In the genomic region with DNA sequence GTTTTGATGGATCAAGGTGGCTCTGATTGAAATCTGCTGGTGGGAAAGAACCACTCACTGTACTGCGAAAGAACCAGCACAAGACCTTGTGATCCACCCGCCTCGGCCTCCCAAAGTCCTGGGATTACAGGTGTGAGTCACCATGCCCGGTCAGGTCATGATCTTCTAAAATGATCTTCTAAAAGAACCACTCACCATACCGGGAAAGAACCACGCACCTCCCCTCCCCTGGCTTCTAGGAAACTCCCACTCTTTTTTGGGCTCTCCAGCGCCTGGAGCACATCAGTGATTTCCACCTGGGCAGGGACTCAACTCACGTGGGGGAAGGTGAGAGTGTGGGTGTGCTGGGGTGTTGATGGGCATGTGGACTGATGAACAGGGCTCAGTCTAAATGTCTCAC, we compare ENCODE assay signal across 36 cellular contexts. TPM values are rescaled to one million over a fixed set of nuclear protein-coding genes. Genes with fewer than 3 reads are reported as not detected.
A peak's percentile ranks its signal among the peaks of the same experiment; 100 is the strongest.
DNase-seq lines count a peak whose midpoint lies in the region; ATAC-seq and TF ChIP-seq lines count a peak whose summit lies in the region.
"Had no signal": no experiment of that assay in that cellular context is flagged by ENCODE, and none has a peak within 500 bp of the region (broad histone marks: within the 10 kb centered on the region; RNA-seq: fewer than 3 reads in every experiment).

No MANE protein-coding gene starts in this region.

- H3K27ac ChIP-seq in HL-60 (replicated peaks): peak overlapping the region; percentile 89
- H3K27ac ChIP-seq: cardiac muscle cell, gastroesophageal sphincter, GM23248, hepatocyte, prostate gland, right lobe of liver, thyroid gland had no signal

- no peak overlapping the region for H3K27ac Mint-ChIP-seq in activated naive CD8-positive, alpha-beta T cell treated with anti-CD3 and anti-CD28 coated beads for 36 hours
- H3K27ac Mint-ChIP-seq in stimulated activated memory B cell treated with anti-CD40 and anti-IgM and Interleukin-4, amounts not matched to agents 10 μg/mL and 1 μg/mL and 100 μg/mL, for 72 hours: peak overlapping the region; percentile 35
- H3K27ac Mint-ChIP-seq: activated naive CD4-positive, alpha-beta T cell treated with anti-CD3 and anti-CD28 coated beads, Interleukin-2, amount 50 U/mL, for 72 hours; activated T-helper 2 cell treated with anti-CD3 and anti-CD28 coated beads, Interferon-gamma antibody, Interleukin-2, Interleukin-4, amounts not matched to agents 10 μg/mL and 5 μg/mL and 100 μg/mL, durations not matched to agents 14 hours and 24 hours and 36 hours; HFFc6 had no signal

- H3K36me3 Mint-ChIP-seq in activated naive CD8-positive, alpha-beta T cell treated with anti-CD3 and anti-CD28 coated beads for 36 hours: no peaks in the 10 kb centered on the region
- no peaks in the 10 kb centered on the region for H3K36me3 Mint-ChIP-seq in stimulated activated memory B cell treated with anti-CD40 and anti-IgM and Interleukin-4, amounts not matched to agents 10 μg/mL and 1 μg/mL and 100 μg/mL, for 72 hours
- H3K36me3 Mint-ChIP-seq: naive thymus-derived CD8-positive, alpha-beta T cell had no signal

- H3K27me3 Mint-ChIP-seq in activated naive CD8-positive, alpha-beta T cell treated with anti-CD3 and anti-CD28 coated beads for 36 hours: peaks cover 4% of the 10 kb centered on the region
- no peaks in the 10 kb centered on the region for H3K27me3 Mint-ChIP-seq in stimulated activated memory B cell treated with anti-CD40 and anti-IgM and Interleukin-4, amounts not matched to agents 10 μg/mL and 1 μg/mL and 100 μg/mL, for 72 hours
- H3K27me3 Mint-ChIP-seq: IgD-negative memory B cell had no signal

- H3K4me3 ChIP-seq in HL-60 (replicated peaks; ENCODE audit: insufficient read depth, low read length): no peak overlapping the region
- H3K4me3 ChIP-seq: cardiac muscle cell, gastroesophageal sphincter, GM23248, hepatocyte, lung, MG63, prostate gland, right lobe of liver, spleen, thyroid gland had no signal

- no peaks in the 10 kb centered on the region for H3K9me3 Mint-ChIP-seq in activated naive CD8-positive, alpha-beta T cell treated with anti-CD3 and anti-CD28 coated beads for 36 hours
- no peaks in the 10 kb centered on the region for H3K9me3 Mint-ChIP-seq in stimulated activated memory B cell treated with anti-CD40 and anti-IgM and Interleukin-4, amounts not matched to agents 10 μg/mL and 1 μg/mL and 100 μg/mL, for 72 hours
- H3K9me3 Mint-ChIP-seq: activated naive CD4-positive, alpha-beta T cell treated with anti-CD3 and anti-CD28 coated beads, Interleukin-2, amount 50 U/mL, for 72 hours; activated T-helper 2 cell treated with anti-CD3 and anti-CD28 coated beads, Interferon-gamma antibody, Interleukin-2, Interleukin-4, amounts not matched to agents 10 μg/mL and 5 μg/mL and 100 μg/mL, durations not matched to agents 14 hours and 24 hours and 36 hours; HFFc6; IgD-negative memory B cell; naive thymus-derived CD8-positive, alpha-beta T cell had no signal

- peak; percentile 9 for DNase-seq in activated naive CD4-positive, alpha-beta T cell treated with Interleukin-2 at 50 U/mL for 16 hours
- DNase-seq in activated naive CD4-positive, alpha-beta T cell treated with anti-CD3 and anti-CD28 coated beads, Interleukin-2, amount 50 U/mL, for 16 hours: no peak
- DNase-seq in HL-60 (ENCODE audit: low read depth in 1 of 2, low spot score in 1 of 2) (no peak), LoVo (ENCODE audit: low spot score) (no peak), NCI-H2171 treated with DMSO at 0.1 percent for 48 hours (lab: John Stamatoyannopoulos, UW) (no peak)
- DNase-seq in activated naive CD8-positive, alpha-beta T cell treated with anti-CD3 and anti-CD28 coated beads for 36 hours: peak; percentile 35
- DNase-seq: ACHN; activated CD8-positive, alpha-beta memory T cell treated with anti-CD3 and anti-CD28 coated beads, Interleukin-2, amount 50 U/mL, for 48 hours; aorta; BE2C; effector CD4-positive, alpha-beta T cell; GM23248; HFFc6; MG63; naive thymus-derived CD8-positive, alpha-beta T cell; NCI-H1105 treated with DMSO at 0.1 percent for 48 hours; NCI-H187 treated with DMSO at 0.1 percent for 48 hours; NCI-H2171; NCI-H524; nucleus accumbens; PC-3; right lobe of liver; spleen; thyroid gland had no signal

- H3K27me3 ChIP-seq in HL-60 (ENCODE audit: insufficient read depth, poor library complexity, severe bottlenecking): no peaks in the 10 kb centered on the region
- H3K27me3 ChIP-seq: BE2C, cardiac muscle cell, gastroesophageal sphincter, hepatocyte, MG63, right lobe of liver, spleen, thyroid gland had no signal

- H3K4me1 Mint-ChIP-seq in activated naive CD8-positive, alpha-beta T cell treated with anti-CD3 and anti-CD28 coated beads for 36 hours: peaks cover 32% of the 10 kb centered on the region
- H3K4me1 Mint-ChIP-seq in stimulated activated memory B cell treated with anti-CD40 and anti-IgM and Interleukin-4, amounts not matched to agents 10 μg/mL and 1 μg/mL and 100 μg/mL, for 72 hours: peaks cover 47% of the 10 kb centered on the region

- H3K4me3 Mint-ChIP-seq in activated naive CD8-positive, alpha-beta T cell treated with anti-CD3 and anti-CD28 coated beads for 36 hours: no peak overlapping the region
- no peak overlapping the region for H3K4me3 Mint-ChIP-seq in stimulated activated memory B cell treated with anti-CD40 and anti-IgM and Interleukin-4, amounts not matched to agents 10 μg/mL and 1 μg/mL and 100 μg/mL, for 72 hours
- H3K4me3 Mint-ChIP-seq: HFFc6 had no signal

- no peak for ATAC-seq in stimulated activated memory B cell treated with anti-CD40 and anti-IgM and Interleukin-4, amounts not matched to agents 10 μg/mL and 1 μg/mL and 100 μg/mL, for 72 hours
- ATAC-seq: gastroesophageal sphincter; naive thymus-derived CD8-positive, alpha-beta T cell; PC-3; Right ventricle myocardium inferior had no signal

- TF ChIP-seq CTCF in HL-60 (IDR thresholded peaks at IDR 0.05; ENCODE audit: insufficient read depth, low read length): no peak

RNA-seq across cellular contexts. Expression of a gene that starts 7.9 kb away (rescaled TPM):
- total RNA-seq in activated naive CD8-positive, alpha-beta T cell treated with anti-CD3 and anti-CD28 coated beads for 36 hours: not detected
- total RNA-seq: activated naive CD4-positive, alpha-beta T cell treated with anti-CD3 and anti-CD28 coated beads, Interleukin-2, amount 50 U/mL, for 72 hours; activated T-helper 2 cell treated with anti-CD3 and anti-CD28 coated beads, Interferon-gamma antibody, Interleukin-2, Interleukin-4, amounts not matched to agents 10 μg/mL and 5 μg/mL and 100 μg/mL, durations not matched to agents 14 hours and 24 hours and 36 hours; naive thymus-derived CD8-positive, alpha-beta T cell; PC-3; T-helper 2 cell treated with Interferon-gamma antibody and Interleukin-4, amounts not matched to agents 100 ng/mL and 5 ng/mL, for 36 hours had no signal

RNA-seq across cellular contexts. Expression of a gene that starts 12.6 kb away (rescaled TPM):
- total RNA-seq in activated naive CD8-positive, alpha-beta T cell treated with anti-CD3 and anti-CD28 coated beads for 36 hours: not detected
- total RNA-seq: activated naive CD4-positive, alpha-beta T cell treated with anti-CD3 and anti-CD28 coated beads, Interleukin-2, amount 50 U/mL, for 72 hours; activated T-helper 2 cell treated with anti-CD3 and anti-CD28 coated beads, Interferon-gamma antibody, Interleukin-2, Interleukin-4, amounts not matched to agents 10 μg/mL and 5 μg/mL and 100 μg/mL, durations not matched to agents 14 hours and 24 hours and 36 hours; cardiac muscle cell; gastroesophageal sphincter; GM23248; HFFc6; naive thymus-derived CD8-positive, alpha-beta T cell; prostate gland; Right ventricle myocardium inferior; T-helper 2 cell treated with Interferon-gamma antibody and Interleukin-4, amounts not matched to agents 100 ng/mL and 5 ng/mL, for 36 hours had no signal

RNA-seq across cellular contexts. Expression of a gene that starts 41.9 kb away (rescaled TPM):
- total RNA-seq in activated naive CD8-positive, alpha-beta T cell treated with anti-CD3 and anti-CD28 coated beads for 36 hours: not detected
- total RNA-seq: activated naive CD4-positive, alpha-beta T cell treated with anti-CD3 and anti-CD28 coated beads, Interleukin-2, amount 50 U/mL, for 72 hours; activated T-helper 2 cell treated with anti-CD3 and anti-CD28 coated beads, Interferon-gamma antibody, Interleukin-2, Interleukin-4, amounts not matched to agents 10 μg/mL and 5 μg/mL and 100 μg/mL, durations not matched to agents 14 hours and 24 hours and 36 hours; GM23248; hepatocyte; HFFc6; HT-29; PC-3; T-helper 2 cell treated with Interferon-gamma antibody and Interleukin-4, amounts not matched to agents 100 ng/mL and 5 ng/mL, for 36 hours had no signal

Comparison
In these comparisons a context has a peak if more than half of its experiments do, and no peak if none do; other contexts are left out.
1. DNase-seq: peak in activated naive CD4-positive, alpha-beta T cell treated with Interleukin-2 at 50 U/mL for 16 hours (single experiment) and activated naive CD8-positive, alpha-beta T cell treated with anti-CD3 and anti-CD28 coated beads for 36 hours (single experiment); none in activated naive CD4-positive, alpha-beta T cell treated with anti-CD3 and anti-CD28 coated beads, Interleukin-2, amount 50 U/mL, for 16 hours (single experiment), HL-60 (0 of 2), LoVo (single experiment) and NCI-H2171 treated with DMSO at 0.1 percent for 48 hours (single experiment).